In the genomic region with DNA sequence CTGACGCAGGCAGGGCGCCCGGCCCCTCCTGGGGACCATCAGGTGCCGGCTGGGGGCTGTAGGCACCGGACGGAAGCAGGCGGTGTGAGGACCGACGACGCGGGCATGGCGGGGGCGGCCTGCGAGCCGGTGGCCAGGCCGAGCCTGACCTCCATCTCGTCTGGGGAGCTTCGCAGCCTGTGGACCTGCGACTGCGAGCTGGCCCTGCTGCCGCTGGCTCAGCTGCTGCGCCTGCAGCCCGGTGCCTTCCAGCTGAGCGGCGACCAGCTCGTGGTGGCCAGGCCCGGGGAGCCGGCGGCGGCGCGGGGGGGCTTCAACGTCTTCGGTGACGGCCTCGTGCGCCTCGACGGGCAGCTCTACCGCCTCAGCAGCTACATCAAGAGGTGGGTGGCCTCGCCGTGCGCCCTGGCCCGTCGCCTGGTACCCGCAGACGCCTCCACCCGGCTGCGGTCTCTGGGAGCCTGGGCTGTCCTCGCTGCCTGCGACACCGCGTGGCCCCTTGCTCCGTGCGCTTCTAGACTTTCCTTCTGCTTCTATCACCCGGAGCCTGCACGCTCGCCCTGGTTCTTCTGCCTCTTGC, we compare ENCODE assay signal across 10 cellular contexts. TPM values are rescaled to one million over a fixed set of nuclear protein-coding genes. Genes with fewer than 3 reads are reported as not detected.
DNase-seq lines count a peak whose midpoint lies in the region; ATAC-seq and TF ChIP-seq lines count a peak whose summit lies in the region.
"Had no signal": no experiment of that assay in that cellular context is flagged by ENCODE, and none has a peak within 500 bp of the region (broad histone marks: within the 10 kb centered on the region; RNA-seq: fewer than 3 reads in every experiment).

No MANE protein-coding gene starts in this region.

- H3K27ac ChIP-seq in body of pancreas = peak overlapping the region in 1 of 4 donors; percentile 5
- no peak overlapping the region for H3K27ac ChIP-seq in iPS DF 6.9 (ENCODE audit: low read length)
- peak overlapping the region; percentile 22 for H3K27ac ChIP-seq in rectal smooth muscle tissue (ENCODE audit: low read depth, low read length)

- ATAC-seq in body of pancreas (peak; percentile 49), HG03460 (IDR thresholded peaks at IDR 0.05; ENCODE audit: unreplicated experiment) (no peak), GM19463 (IDR thresholded peaks at IDR 0.05; ENCODE audit: unreplicated experiment) (no peak), HG03108 (IDR thresholded peaks at IDR 0.05; ENCODE audit: unreplicated experiment) (no peak)

- no peak for TF ChIP-seq POLR2A in body of pancreas (IDR thresholded peaks at IDR 0.05)

- no peaks in the 10 kb centered on the region for H3K36me3 ChIP-seq in body of pancreas (replicated peaks in 1 of 2; ENCODE audit: insufficient read depth in 1 of 2, low read depth in 2 of 2)
- no peaks in the 10 kb centered on the region for H3K36me3 ChIP-seq in iPS DF 6.9 (ENCODE audit: control insufficient read depth, insufficient read depth, low read length)
- H3K36me3 ChIP-seq in rectal smooth muscle tissue (ENCODE audit: control insufficient read depth, insufficient read depth, low read length) = no peaks in the 10 kb centered on the region

- H3K9ac ChIP-seq in rectal smooth muscle tissue (ENCODE audit: low read length) = no peak overlapping the region

- H3K4me1 ChIP-seq in body of pancreas = peaks cover 13% of the 10 kb centered on the region
- peaks cover 2% of the 10 kb centered on the region; the same call in 1 of the 2 replicates for H3K4me1 ChIP-seq in iPS DF 6.9 (ENCODE audit: control insufficient read depth, insufficient read depth, low read length)
- H3K4me1 ChIP-seq in rectal smooth muscle tissue (ENCODE audit: control insufficient read depth, insufficient read depth, low read length) = no peaks in the 10 kb centered on the region

- TF ChIP-seq CTCF in body of pancreas (IDR thresholded peaks at IDR 0.05) = no peak

- H3K4me3 ChIP-seq in body of pancreas (no peak overlapping the region), iPS DF 6.9 (ENCODE audit: low read length) (peak overlapping the region; percentile 35), rectal smooth muscle tissue (ENCODE audit: low read length) (peak overlapping the region; percentile 37)

- peak; percentile 49 for DNase-seq in ELF-1 (ENCODE audit: low read depth, low spot score)
- no peak for DNase-seq in body of pancreas
- no peak for DNase-seq in iPS DF 6.9 (ENCODE audit: low read depth, low spot score)
- no peak for DNase-seq in OCI-M1 (lab: John Stamatoyannopoulos, UW)
- DNase-seq: activated naive CD4-positive, alpha-beta T cell treated with anti-CD3 and anti-CD28 coated beads, Interleukin-2, amount 50 U/mL, for 16 hours had no signal

- H3K9me3 ChIP-seq in body of pancreas (no peaks in the 10 kb centered on the region), iPS DF 6.9 (ENCODE audit: control insufficient read depth, insufficient read depth, low read length) (no peaks in the 10 kb centered on the region)

- H3K27me3 ChIP-seq in body of pancreas (peaks cover 0 to 6% of the 10 kb centered on the region in 2 donors), iPS DF 6.9 (ENCODE audit: control insufficient read depth, insufficient read depth, low read length) (peaks cover 24% of the 10 kb centered on the region), rectal smooth muscle tissue (ENCODE audit: control insufficient read depth, insufficient read depth, low read length) (peaks cover 10% of the 10 kb centered on the region)

- intact Hi-C loops in body of pancreas (cut with DNase I) = no loop called here

- 4 to 47% methylated on average over 12 to 51 of the region's 58 CpGs for WGBS in body of pancreas, 2 donors
- WGBS in iPS DF 6.9 (ENCODE audit: insufficient coverage, insufficient read length) = no CpG with 5 or more reads among the region's 58 CpGs

RNA-seq across cellular contexts. Expression of a gene that starts 0.4 kb away (rescaled TPM):
- total RNA-seq in body of pancreas = 10 to 100 TPM in 1 of 2 donors, 1 to 10 TPM in 1; 7.8 to 36.6 TPM
- total RNA-seq: T-helper 2 cell treated with Interferon-gamma antibody and Interleukin-4, amounts not matched to agents 100 ng/mL and 5 ng/mL, for 36 hours had no signal

RNA-seq across cellular contexts. Expression of a gene that starts 26.0 kb away (rescaled TPM):
- total RNA-seq in body of pancreas = not detected
- total RNA-seq: T-helper 2 cell treated with Interferon-gamma antibody and Interleukin-4, amounts not matched to agents 100 ng/mL and 5 ng/mL, for 36 hours had no signal

Comparison
In these comparisons a context has a peak if more than half of its experiments do, and no peak if none do; other contexts are left out.
1. H3K4me3 ChIP-seq: peak in iPS DF 6.9 (single experiment) and rectal smooth muscle tissue (single experiment); none in body of pancreas (0 of 2).